ENCODE assay signal across 1 cellular context in the genomic region with DNA sequence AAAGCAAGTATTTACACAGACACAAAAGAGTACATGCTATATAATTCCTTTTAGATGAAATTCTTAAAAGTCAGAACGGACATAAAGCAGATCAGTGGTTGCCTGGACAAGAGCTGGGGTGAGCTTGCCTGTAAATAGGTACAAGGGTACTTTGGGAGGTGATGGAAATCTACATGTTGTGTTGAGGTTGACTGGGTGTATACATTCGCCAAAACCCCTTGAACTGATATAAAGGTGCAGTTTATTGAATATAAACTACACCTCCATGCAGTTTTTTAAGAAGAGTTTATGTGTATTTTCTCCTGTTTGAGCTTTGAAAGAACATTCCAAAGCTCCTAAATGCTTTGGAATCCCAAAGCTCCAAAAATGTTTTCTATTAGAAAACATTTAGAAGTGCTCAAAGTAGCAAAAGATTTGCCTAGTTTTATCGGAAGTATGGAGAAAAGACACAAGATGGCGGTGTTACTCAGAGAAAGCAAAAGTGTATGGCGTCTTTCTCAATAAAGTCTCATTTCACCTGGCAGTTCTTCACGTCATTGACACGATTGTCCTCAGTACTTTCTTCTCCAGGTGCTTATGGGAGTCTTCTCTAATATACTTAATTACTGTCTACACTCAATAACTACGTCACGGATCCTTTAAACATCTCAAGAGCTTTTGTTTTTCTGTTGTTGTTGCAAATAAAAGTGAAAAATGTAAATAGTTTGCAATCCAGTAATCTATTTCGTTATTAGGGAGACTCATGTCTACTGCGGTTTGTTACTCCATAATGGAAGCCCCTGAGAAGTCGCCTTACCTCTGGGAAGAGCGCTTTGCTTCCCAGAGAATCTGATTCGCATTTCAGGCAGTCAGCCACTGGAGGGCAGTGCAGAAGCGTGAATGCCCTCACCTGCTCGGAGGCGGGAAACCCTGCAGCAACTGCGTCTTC.
TF ChIP-seq lines count a peak whose summit lies in the region.

No MANE protein-coding gene starts in this region.

TF ChIP-seq in K562, 482 proteins besides CTCF, POLR2A, EP300 and RAD21 (continued from another document and continues in another):
- TF ChIP-seq RNF2 (IDR thresholded peaks at IDR 0.05) (peak; percentile 58; the same call in 1 of the 2 replicates), ZNF699 (CRISPR knock-in tag; IDR thresholded peaks at IDR 0.05; ENCODE audit: insufficient replicate concordance) (no peak), YY1 (IDR thresholded peaks at IDR 0.05; ENCODE audit: borderline replicate concordance in 1 of 3, control insufficient read depth in 1 of 3, extremely low read depth in 1 of 3, insufficient read depth in 3 of 3, insufficient read length in 1 of 3, insufficient replicate concordance in 2 of 3, low read depth in 1 of 3, low read length in 2 of 3) (peak in 1 of 3 experiments; percentile 32), CREM (IDR thresholded peaks at IDR 0.05; ENCODE audit: low read depth) (peak; percentile 44), TEAD2 (tag; IDR thresholded peaks at IDR 0.05) (no peak), TCF3 (CRISPR knock-in tag; IDR thresholded peaks at IDR 0.05) (no peak), ZBTB7A (IDR thresholded peaks at IDR 0.05; ENCODE audit: borderline replicate concordance, control insufficient read depth, low read depth, low read length) (no peak), ZNF431 (CRISPR knock-in tag; IDR thresholded peaks at IDR 0.05) (peak; percentile 56; the same call in 1 of the 2 replicates), ARID2 (IDR thresholded peaks at IDR 0.05) (0 out of 2 replicates have a peak, but pooled peaks have one; percentile 14), ZNF347 (CRISPR knock-in tag; IDR thresholded peaks at IDR 0.05; ENCODE audit: low read depth) (no peak), ZZZ3 (IDR thresholded peaks at IDR 0.05) (no peak), EHMT2 (IDR thresholded peaks at IDR 0.05) (no peak), KDM1A (IDR thresholded peaks at IDR 0.05) (no peak), MEF2D (tag; conservative IDR thresholded peaks at IDR 0.05; ENCODE audit: low read depth) (no peak), RB1 (IDR thresholded peaks at IDR 0.05; ENCODE audit: low read depth) (peak; percentile 99), FOXP1 (CRISPR knock-in tag; IDR thresholded peaks at IDR 0.05) (no peak), CEBPG (CRISPR knock-in tag; IDR thresholded peaks at IDR 0.05) (no peak), CEBPG (tag; conservative IDR thresholded peaks at IDR 0.05 in 1 of 2, IDR thresholded peaks at IDR 0.05 in 1 of 2) (0 out of 4 replicates have a peak, but pooled peaks of 1 of the 2 experiments have one; percentile 9), E2F1 (CRISPR knock-in tag; IDR thresholded peaks at IDR 0.05) (0 out of 2 replicates have a peak, but pooled peaks have one; percentile 43), ATF1 (CRISPR knock-in tag; IDR thresholded peaks at IDR 0.05) (no peak), ATF1 (tag; IDR thresholded peaks at IDR 0.05) (peak; percentile 77), ZNF79 (CRISPR knock-in tag; IDR thresholded peaks at IDR 0.05; ENCODE audit: low read depth) (no peak), HEY1 (CRISPR knock-in tag; IDR thresholded peaks at IDR 0.05; ENCODE audit: borderline replicate concordance) (no peak), ETS2 (tag; IDR thresholded peaks at IDR 0.05; ENCODE audit: borderline replicate concordance, poor library complexity, severe bottlenecking) (no peak), STAG1 (CRISPR knock-in tag; IDR thresholded peaks at IDR 0.05; ENCODE audit: borderline replicate concordance) (peak; percentile 20; the same call in 1 of the 2 replicates), CXXC5 (CRISPR knock-in tag; IDR thresholded peaks at IDR 0.05) (peak; percentile 70), TEAD1 (CRISPR knock-in tag; IDR thresholded peaks at IDR 0.05) (0 out of 4 replicates have a peak, but pooled peaks of 1 of the 2 experiments have one; percentile 47), ZKSCAN3 (CRISPR knock-in tag; IDR thresholded peaks at IDR 0.05) (no peak), LCOR (CRISPR knock-in tag; IDR thresholded peaks at IDR 0.05) (0 out of 2 replicates have a peak, but pooled peaks have one; percentile 23), ZNF584 (CRISPR knock-in tag; IDR thresholded peaks at IDR 0.05; ENCODE audit: low read depth) (no peak), NCOR1 (IDR thresholded peaks at IDR 0.05) (no peak), KDM4B (IDR thresholded peaks at IDR 0.05; ENCODE audit: borderline replicate concordance in 2 of 2, low read depth in 1 of 2) (no peak), TFAP4 (CRISPR knock-in tag; IDR thresholded peaks at IDR 0.05; ENCODE audit: borderline replicate concordance) (peak; percentile 27; the same call in 1 of the 2 replicates), XRCC5 (IDR thresholded peaks at IDR 0.05; ENCODE audit: low read depth, low read length) (no peak), ZNF324 (CRISPR knock-in tag; IDR thresholded peaks at IDR 0.05) (no peak), NFIC (IDR thresholded peaks at IDR 0.05) (no peak), MYC (IDR thresholded peaks at IDR 0.05; ENCODE audit: low read depth, low read length) (0 out of 2 replicates have a peak, but pooled peaks have one; percentile 26), MYC (CRISPR knock-in tag; IDR thresholded peaks at IDR 0.05; ENCODE audit: borderline replicate concordance, low read depth) (no peak), HIVEP1 (CRISPR knock-in tag; IDR thresholded peaks at IDR 0.05) (no peak), CTBP1 (IDR thresholded peaks at IDR 0.05; ENCODE audit: borderline replicate concordance) (no peak; the same call in 1 of the 2 replicates), DNMT1 (IDR thresholded peaks at IDR 0.05) (no peak), RFX1 (IDR thresholded peaks at IDR 0.05) (no peak), CC2D1A (IDR thresholded peaks at IDR 0.05) (peak; percentile 21; the same call in 1 of the 2 replicates), BCOR (IDR thresholded peaks at IDR 0.05) (no peak), E2F6 (IDR thresholded peaks at IDR 0.05; ENCODE audit: borderline replicate concordance in 1 of 2, extremely low read depth in 1 of 2, insufficient read depth in 1 of 2, insufficient read length in 1 of 2, low read depth in 1 of 2, low read length in 1 of 2, poor library complexity in 1 of 2, severe bottlenecking in 1 of 2) (peak; percentile 98 to 100), JUN (IDR thresholded peaks at IDR 0.05; ENCODE audit: borderline replicate concordance, low read depth, low read length) (peak; percentile 25; the same call in 1 of the 2 replicates), JUN (CRISPR knock-in tag; IDR thresholded peaks at IDR 0.05; ENCODE audit: borderline replicate concordance) (no peak), ZNF143 (CRISPR knock-in tag; IDR thresholded peaks at IDR 0.05) (no peak), E2F3 (CRISPR knock-in tag; IDR thresholded peaks at IDR 0.05) (peak; percentile 85; the same call in 1 of the 2 replicates), TAF7 (tag; IDR thresholded peaks at IDR 0.05) (no peak), MAX (CRISPR knock-in tag; IDR thresholded peaks at IDR 0.05) (peak; percentile 85), ZNF12 (CRISPR knock-in tag; IDR thresholded peaks at IDR 0.05) (no peak), STAT5A (IDR thresholded peaks at IDR 0.05; ENCODE audit: borderline replicate concordance, low read length) (no peak), RCOR1 (IDR thresholded peaks at IDR 0.05; ENCODE audit: borderline replicate concordance in 1 of 2, low read depth in 2 of 2, low read length in 2 of 2) (0 out of 4 replicates have a peak, but pooled peaks of 1 of the 2 experiments have one; percentile 34), SMC3 (conservative IDR thresholded peaks at IDR 0.05; ENCODE audit: insufficient read depth, low read depth, low read length) (peak; percentile 75)
- TF ChIP-seq, protein P1, sequence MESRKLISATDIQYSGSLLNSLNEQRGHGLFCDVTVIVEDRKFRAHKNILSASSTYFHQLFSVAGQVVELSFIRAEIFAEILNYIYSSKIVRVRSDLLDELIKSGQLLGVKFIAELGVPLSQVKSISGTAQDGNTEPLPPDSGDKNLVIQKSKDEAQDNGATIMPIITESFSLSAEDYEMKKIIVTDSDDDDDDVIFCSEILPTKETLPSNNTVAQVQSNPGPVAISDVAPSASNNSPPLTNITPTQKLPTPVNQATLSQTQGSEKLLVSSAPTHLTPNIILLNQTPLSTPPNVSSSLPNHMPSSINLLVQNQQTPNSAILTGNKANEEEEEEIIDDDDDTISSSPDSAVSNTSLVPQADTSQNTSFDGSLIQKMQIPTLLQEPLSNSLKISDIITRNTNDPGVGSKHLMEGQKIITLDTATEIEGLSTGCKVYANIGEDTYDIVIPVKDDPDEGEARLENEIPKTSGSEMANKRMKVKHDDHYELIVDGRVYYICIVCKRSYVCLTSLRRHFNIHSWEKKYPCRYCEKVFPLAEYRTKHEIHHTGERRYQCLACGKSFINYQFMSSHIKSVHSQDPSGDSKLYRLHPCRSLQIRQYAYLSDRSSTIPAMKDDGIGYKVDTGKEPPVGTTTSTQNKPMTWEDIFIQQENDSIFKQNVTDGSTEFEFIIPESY (CRISPR knock-in tag; IDR thresholded peaks at IDR 0.05), result no peak
- TF ChIP-seq, protein P2, sequence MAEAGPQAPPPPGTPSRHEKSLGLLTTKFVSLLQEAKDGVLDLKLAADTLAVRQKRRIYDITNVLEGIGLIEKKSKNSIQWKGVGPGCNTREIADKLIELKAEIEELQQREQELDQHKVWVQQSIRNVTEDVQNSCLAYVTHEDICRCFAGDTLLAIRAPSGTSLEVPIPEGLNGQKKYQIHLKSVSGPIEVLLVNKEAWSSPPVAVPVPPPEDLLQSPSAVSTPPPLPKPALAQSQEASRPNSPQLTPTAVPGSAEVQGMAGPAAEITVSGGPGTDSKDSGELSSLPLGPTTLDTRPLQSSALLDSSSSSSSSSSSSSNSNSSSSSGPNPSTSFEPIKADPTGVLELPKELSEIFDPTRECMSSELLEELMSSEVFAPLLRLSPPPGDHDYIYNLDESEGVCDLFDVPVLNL (CRISPR knock-in tag; IDR thresholded peaks at IDR 0.05; ENCODE audit: low read depth), result peak; percentile 77
- TF ChIP-seq, protein P3, sequence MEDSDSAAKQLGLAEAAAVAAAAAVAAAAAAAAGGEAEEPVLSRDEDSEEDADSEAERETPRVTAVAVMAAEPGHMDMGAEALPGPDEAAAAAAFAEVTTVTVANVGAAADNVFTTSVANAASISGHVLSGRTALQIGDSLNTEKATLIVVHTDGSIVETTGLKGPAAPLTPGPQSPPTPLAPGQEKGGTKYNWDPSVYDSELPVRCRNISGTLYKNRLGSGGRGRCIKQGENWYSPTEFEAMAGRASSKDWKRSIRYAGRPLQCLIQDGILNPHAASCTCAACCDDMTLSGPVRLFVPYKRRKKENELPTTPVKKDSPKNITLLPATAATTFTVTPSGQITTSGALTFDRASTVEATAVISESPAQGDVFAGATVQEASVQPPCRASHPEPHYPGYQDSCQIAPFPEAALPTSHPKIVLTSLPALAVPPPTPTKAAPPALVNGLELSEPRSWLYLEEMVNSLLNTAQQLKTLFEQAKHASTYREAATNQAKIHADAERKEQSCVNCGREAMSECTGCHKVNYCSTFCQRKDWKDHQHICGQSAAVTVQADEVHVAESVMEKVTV (CRISPR knock-in tag; IDR thresholded peaks at IDR 0.05), result peak; percentile 38; the same call in 1 of the 2 replicates
- TF ChIP-seq, protein P4, sequence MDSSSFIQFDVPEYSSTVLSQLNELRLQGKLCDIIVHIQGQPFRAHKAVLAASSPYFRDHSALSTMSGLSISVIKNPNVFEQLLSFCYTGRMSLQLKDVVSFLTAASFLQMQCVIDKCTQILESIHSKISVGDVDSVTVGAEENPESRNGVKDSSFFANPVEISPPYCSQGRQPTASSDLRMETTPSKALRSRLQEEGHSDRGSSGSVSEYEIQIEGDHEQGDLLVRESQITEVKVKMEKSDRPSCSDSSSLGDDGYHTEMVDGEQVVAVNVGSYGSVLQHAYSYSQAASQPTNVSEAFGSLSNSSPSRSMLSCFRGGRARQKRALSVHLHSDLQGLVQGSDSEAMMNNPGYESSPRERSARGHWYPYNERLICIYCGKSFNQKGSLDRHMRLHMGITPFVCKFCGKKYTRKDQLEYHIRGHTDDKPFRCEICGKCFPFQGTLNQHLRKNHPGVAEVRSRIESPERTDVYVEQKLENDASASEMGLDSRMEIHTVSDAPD (CRISPR knock-in tag; IDR thresholded peaks at IDR 0.05), result no peak
